Comparison of ENCODE assay signal across 8 cellular contexts in genomic region chr1:174258148-174258550, GRCh38.
A peak's percentile ranks its signal among the peaks of the same experiment; 100 is the strongest.
DNase-seq lines count a peak whose midpoint lies in the region; ATAC-seq and TF ChIP-seq lines count a peak whose summit lies in the region.

No MANE protein-coding gene starts in this region.

- no peaks in the 10 kb centered on the region for H3K27me3 Mint-ChIP-seq in neural crest cell (ENCODE audit: low read depth)

- DNase-seq in AG04449 (ENCODE audit: low read depth, low spot score) (no peak), GM12864 (ENCODE audit: low read depth) (no peak), NCI-H2171 (lab: John Stamatoyannopoulos, UW) (peak; percentile 22), neural crest cell (ENCODE audit: low read depth, low spot score) (peak; percentile 57)

- H3K4me1 Mint-ChIP-seq in neural crest cell = peaks cover 5% of the 10 kb centered on the region

- POLR2A ChIA-PET in AG04449 (lab: Yijun Ruan, JAX) = no interaction called here

- no peak overlapping the region for H3K27ac Mint-ChIP-seq in neural crest cell (ENCODE audit: unreplicated experiment)

- ATAC-seq in activated CD4-positive, CD25-positive, alpha-beta regulatory T cell treated with anti-CD3 and anti-CD28 coated beads, Interleukin-2, amount 50 U/mL, for 24 hours = peak; percentile 55 to 67
- peak; percentile 69 for ATAC-seq in esophagus mucosa
- no peak for ATAC-seq in GM21367 (IDR thresholded peaks at IDR 0.05; ENCODE audit: unreplicated experiment)
- no peak for ATAC-seq in GM21619 (IDR thresholded peaks at IDR 0.05; ENCODE audit: unreplicated experiment)

- H3K9me3 Mint-ChIP-seq in neural crest cell = no peaks in the 10 kb centered on the region

- CTCF ChIA-PET in AG04449 (lab: Yijun Ruan, JAX) = interaction anchor here (0.8 to 3.5 kb wide), 10 partner anchors 11 to 497 kb away, joined by 3 to 39 read pairs (median 6); no protein-coding TSS in a partner anchor

- peaks cover 7% of the 10 kb centered on the region for H3K36me3 Mint-ChIP-seq in neural crest cell (ENCODE audit: low read depth)

- H3K4me3 ChIP-seq in AG04449 (ENCODE audit: low read depth, low read length) (no peak overlapping the region), GM12864 (ENCODE audit: low read depth, low read length) (no peak overlapping the region)

- H3K4me3 Mint-ChIP-seq in neural crest cell = no peak overlapping the region

- peak; percentile 27 for TF ChIP-seq CTCF in AG04449 (IDR thresholded peaks at IDR 0.05; ENCODE audit: insufficient read depth, low read length, missing control alignments)
- TF ChIP-seq CTCF in GM12864 (IDR thresholded peaks at IDR 0.05; ENCODE audit: low read depth, low read length, missing control alignments) = peak; percentile 44
- peak; percentile 79 for TF ChIP-seq CTCF in neural crest cell (conservative IDR thresholded peaks at IDR 0.05)

Comparison
In these comparisons a context has a peak if more than half of its experiments do, and no peak if none do; other contexts are left out.
1. DNase-seq: peak in NCI-H2171 (single experiment) and neural crest cell (single experiment); none in AG04449 (single experiment) and GM12864 (single experiment).
2. CTCF ChIP-seq: peak in every context shown above with its lines; median percentile 79 in neural crest cell; 44 in GM12864; 27 in AG04449.
3. ATAC-seq: peak in activated CD4-positive, CD25-positive, alpha-beta regulatory T cell treated with anti-CD3 and anti-CD28 coated beads, Interleukin-2, amount 50 U/mL, for 24 hours (2 of 2) and esophagus mucosa (single experiment); none in GM21367 (single experiment) and GM21619 (single experiment).